In genomic region chr5:134647750-134648424, GRCh38 we compare ENCODE assay signal across 8 cellular contexts. TPM values are rescaled to one million over a fixed set of nuclear protein-coding genes. Genes with fewer than 3 reads are reported as not detected.
A peak's percentile ranks its signal among the peaks of the same experiment; 100 is the strongest.
DNase-seq lines count a peak whose midpoint lies in the region; ATAC-seq, FAIRE-seq and TF ChIP-seq lines count a peak whose summit lies in the region.

No MANE protein-coding gene starts in this region.

- peak overlapping the region; percentile 95 for H3K4me2 ChIP-seq in GM23338

- H3K27ac Mint-ChIP-seq in GM23338 (peak overlapping the region; percentile 99), osteocyte (ENCODE audit: unreplicated experiment) (peak overlapping the region; percentile 98)
- peak overlapping the region; percentile 99 for H3K27ac Mint-ChIP-seq in activated T-cell treated with anti-CD3 and anti-CD28 coated beads, Interleukin-2, amount 50 U/mL, for 24 hours

- peaks cover 9% of the 10 kb centered on the region for H3K4me1 ChIP-seq in GM23338 (ENCODE audit: insufficient read depth)

- H3K4me3 Mint-ChIP-seq in GM23338, result peak overlapping the region; percentile 90
- peak overlapping the region; percentile 88 for H3K4me3 Mint-ChIP-seq in activated T-cell treated with anti-CD3 and anti-CD28 coated beads, Interleukin-2, amount 50 U/mL, for 24 hours
- H3K4me3 Mint-ChIP-seq in osteocyte (ENCODE audit: unreplicated experiment), result peak overlapping the region; percentile 86

- H2AFZ ChIP-seq in GM23338, result peak overlapping the region; percentile 23; the same call in 1 of the 2 replicates

- H3K36me3 ChIP-seq in GM23338 (ENCODE audit: insufficient read depth), result no peaks in the 10 kb centered on the region

- no peaks in the 10 kb centered on the region for H3K9me3 Mint-ChIP-seq in GM23338
- no peaks in the 10 kb centered on the region for H3K9me3 Mint-ChIP-seq in activated T-cell treated with anti-CD3 and anti-CD28 coated beads, Interleukin-2, amount 50 U/mL, for 24 hours
- H3K9me3 Mint-ChIP-seq in osteocyte (ENCODE audit: unreplicated experiment), result no peaks in the 10 kb centered on the region

- peaks cover 14% of the 10 kb centered on the region; the same call in 1 of the 2 replicates for H3F3A ChIP-seq in GM23338 (replicated peaks; ENCODE audit: low read depth)

- H4K20me1 ChIP-seq in GM23338 (replicated peaks; ENCODE audit: insufficient read depth), result no peaks in the 10 kb centered on the region; the same call in 1 of the 2 replicates

- H3K9me2 ChIP-seq in GM23338 (ENCODE audit: insufficient read depth), result no peaks in the 10 kb centered on the region

- in situ Hi-C loops in GM13977 (cut with MboI; ENCODE audit: low pct_unique_long_range_greater_than_20kb, low sequenced_read_pairs, unreplicated experiment), result no loop called here

- peaks cover 8% of the 10 kb centered on the region for H3K4me1 Mint-ChIP-seq in GM23338
- peaks cover 40% of the 10 kb centered on the region for H3K4me1 Mint-ChIP-seq in activated T-cell treated with anti-CD3 and anti-CD28 coated beads, Interleukin-2, amount 50 U/mL, for 24 hours (ENCODE audit: low read depth)
- peaks cover 21% of the 10 kb centered on the region for H3K4me1 Mint-ChIP-seq in osteocyte (ENCODE audit: unreplicated experiment)

- DNase-seq in GM13977 (ENCODE audit: low spot score) (peak; percentile 72), GM23338 (ENCODE audit: low spot score) (peak; percentile 46), M059J (ENCODE audit: low read depth) (peak; percentile 70), frontal cortex (ENCODE audit: low spot score in 2 of 2) (peak; percentile 22 to 47), osteocyte (ENCODE audit: extremely low spot score, unreplicated experiment) (no peak), NCI-H774 (lab: John Stamatoyannopoulos, UW) (no peak), middle frontal gyrus (ENCODE audit: extremely low spot score, low spot score) (no peak)
- DNase-seq in activated T-cell treated with anti-CD3 and anti-CD28 coated beads, Interleukin-2, amount 50 U/mL, for 24 hours, result no peak

- H3K27me3 Mint-ChIP-seq in GM23338 (ENCODE audit: insufficient read depth, low read depth, poor library complexity), result peaks cover 6% of the 10 kb centered on the region
- H3K27me3 Mint-ChIP-seq in activated T-cell treated with anti-CD3 and anti-CD28 coated beads, Interleukin-2, amount 50 U/mL, for 24 hours, result no peaks in the 10 kb centered on the region
- no peaks in the 10 kb centered on the region for H3K27me3 Mint-ChIP-seq in osteocyte (ENCODE audit: unreplicated experiment)

- no peaks in the 10 kb centered on the region for H3K27me3 ChIP-seq in GM23338 (ENCODE audit: insufficient read depth)

- peaks cover 47% of the 10 kb centered on the region for H3K79me2 ChIP-seq in GM23338 (replicated peaks; ENCODE audit: insufficient read depth)

- no peak; the same call in 2 of the 3 replicates for ATAC-seq in GM23338

- H3K36me3 Mint-ChIP-seq in GM23338 (ENCODE audit: low read depth) (peaks cover 2% of the 10 kb centered on the region; the same call in 2 of the 3 replicates), osteocyte (ENCODE audit: unreplicated experiment) (peaks cover 1% of the 10 kb centered on the region)
- H3K36me3 Mint-ChIP-seq in activated T-cell treated with anti-CD3 and anti-CD28 coated beads, Interleukin-2, amount 50 U/mL, for 24 hours (ENCODE audit: low read depth), result peaks cover 26% of the 10 kb centered on the region

- peak overlapping the region; percentile 98 for H3K27ac ChIP-seq in GM23338 (ENCODE audit: low read depth)

- H3K4me3 ChIP-seq in GM23338, result peak overlapping the region; percentile 99

- no peak for TF ChIP-seq CTCF in GM13977 (IDR thresholded peaks at IDR 0.05; ENCODE audit: extremely low read depth, insufficient read depth, missing control alignments)
- TF ChIP-seq CTCF in GM23338 (conservative IDR thresholded peaks at IDR 0.05; ENCODE audit: low read depth in 2 of 2), result no peak
- TF ChIP-seq CTCF in osteocyte (IDR thresholded peaks at IDR 0.05), result no peak

- FAIRE-seq in frontal cortex (lab: Jason Lieb, UNC), result no peak

TF ChIP-seq in GM23338, 12 proteins besides CTCF, POLR2A, EP300 and RAD21 (continues in another document):
- TF ChIP-seq, protein P1, sequence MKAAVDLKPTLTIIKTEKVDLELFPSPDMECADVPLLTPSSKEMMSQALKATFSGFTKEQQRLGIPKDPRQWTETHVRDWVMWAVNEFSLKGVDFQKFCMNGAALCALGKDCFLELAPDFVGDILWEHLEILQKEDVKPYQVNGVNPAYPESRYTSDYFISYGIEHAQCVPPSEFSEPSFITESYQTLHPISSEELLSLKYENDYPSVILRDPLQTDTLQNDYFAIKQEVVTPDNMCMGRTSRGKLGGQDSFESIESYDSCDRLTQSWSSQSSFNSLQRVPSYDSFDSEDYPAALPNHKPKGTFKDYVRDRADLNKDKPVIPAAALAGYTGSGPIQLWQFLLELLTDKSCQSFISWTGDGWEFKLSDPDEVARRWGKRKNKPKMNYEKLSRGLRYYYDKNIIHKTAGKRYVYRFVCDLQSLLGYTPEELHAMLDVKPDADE (IDR thresholded peaks at IDR 0.05), result no peak
- TF ChIP-seq, protein P2, sequence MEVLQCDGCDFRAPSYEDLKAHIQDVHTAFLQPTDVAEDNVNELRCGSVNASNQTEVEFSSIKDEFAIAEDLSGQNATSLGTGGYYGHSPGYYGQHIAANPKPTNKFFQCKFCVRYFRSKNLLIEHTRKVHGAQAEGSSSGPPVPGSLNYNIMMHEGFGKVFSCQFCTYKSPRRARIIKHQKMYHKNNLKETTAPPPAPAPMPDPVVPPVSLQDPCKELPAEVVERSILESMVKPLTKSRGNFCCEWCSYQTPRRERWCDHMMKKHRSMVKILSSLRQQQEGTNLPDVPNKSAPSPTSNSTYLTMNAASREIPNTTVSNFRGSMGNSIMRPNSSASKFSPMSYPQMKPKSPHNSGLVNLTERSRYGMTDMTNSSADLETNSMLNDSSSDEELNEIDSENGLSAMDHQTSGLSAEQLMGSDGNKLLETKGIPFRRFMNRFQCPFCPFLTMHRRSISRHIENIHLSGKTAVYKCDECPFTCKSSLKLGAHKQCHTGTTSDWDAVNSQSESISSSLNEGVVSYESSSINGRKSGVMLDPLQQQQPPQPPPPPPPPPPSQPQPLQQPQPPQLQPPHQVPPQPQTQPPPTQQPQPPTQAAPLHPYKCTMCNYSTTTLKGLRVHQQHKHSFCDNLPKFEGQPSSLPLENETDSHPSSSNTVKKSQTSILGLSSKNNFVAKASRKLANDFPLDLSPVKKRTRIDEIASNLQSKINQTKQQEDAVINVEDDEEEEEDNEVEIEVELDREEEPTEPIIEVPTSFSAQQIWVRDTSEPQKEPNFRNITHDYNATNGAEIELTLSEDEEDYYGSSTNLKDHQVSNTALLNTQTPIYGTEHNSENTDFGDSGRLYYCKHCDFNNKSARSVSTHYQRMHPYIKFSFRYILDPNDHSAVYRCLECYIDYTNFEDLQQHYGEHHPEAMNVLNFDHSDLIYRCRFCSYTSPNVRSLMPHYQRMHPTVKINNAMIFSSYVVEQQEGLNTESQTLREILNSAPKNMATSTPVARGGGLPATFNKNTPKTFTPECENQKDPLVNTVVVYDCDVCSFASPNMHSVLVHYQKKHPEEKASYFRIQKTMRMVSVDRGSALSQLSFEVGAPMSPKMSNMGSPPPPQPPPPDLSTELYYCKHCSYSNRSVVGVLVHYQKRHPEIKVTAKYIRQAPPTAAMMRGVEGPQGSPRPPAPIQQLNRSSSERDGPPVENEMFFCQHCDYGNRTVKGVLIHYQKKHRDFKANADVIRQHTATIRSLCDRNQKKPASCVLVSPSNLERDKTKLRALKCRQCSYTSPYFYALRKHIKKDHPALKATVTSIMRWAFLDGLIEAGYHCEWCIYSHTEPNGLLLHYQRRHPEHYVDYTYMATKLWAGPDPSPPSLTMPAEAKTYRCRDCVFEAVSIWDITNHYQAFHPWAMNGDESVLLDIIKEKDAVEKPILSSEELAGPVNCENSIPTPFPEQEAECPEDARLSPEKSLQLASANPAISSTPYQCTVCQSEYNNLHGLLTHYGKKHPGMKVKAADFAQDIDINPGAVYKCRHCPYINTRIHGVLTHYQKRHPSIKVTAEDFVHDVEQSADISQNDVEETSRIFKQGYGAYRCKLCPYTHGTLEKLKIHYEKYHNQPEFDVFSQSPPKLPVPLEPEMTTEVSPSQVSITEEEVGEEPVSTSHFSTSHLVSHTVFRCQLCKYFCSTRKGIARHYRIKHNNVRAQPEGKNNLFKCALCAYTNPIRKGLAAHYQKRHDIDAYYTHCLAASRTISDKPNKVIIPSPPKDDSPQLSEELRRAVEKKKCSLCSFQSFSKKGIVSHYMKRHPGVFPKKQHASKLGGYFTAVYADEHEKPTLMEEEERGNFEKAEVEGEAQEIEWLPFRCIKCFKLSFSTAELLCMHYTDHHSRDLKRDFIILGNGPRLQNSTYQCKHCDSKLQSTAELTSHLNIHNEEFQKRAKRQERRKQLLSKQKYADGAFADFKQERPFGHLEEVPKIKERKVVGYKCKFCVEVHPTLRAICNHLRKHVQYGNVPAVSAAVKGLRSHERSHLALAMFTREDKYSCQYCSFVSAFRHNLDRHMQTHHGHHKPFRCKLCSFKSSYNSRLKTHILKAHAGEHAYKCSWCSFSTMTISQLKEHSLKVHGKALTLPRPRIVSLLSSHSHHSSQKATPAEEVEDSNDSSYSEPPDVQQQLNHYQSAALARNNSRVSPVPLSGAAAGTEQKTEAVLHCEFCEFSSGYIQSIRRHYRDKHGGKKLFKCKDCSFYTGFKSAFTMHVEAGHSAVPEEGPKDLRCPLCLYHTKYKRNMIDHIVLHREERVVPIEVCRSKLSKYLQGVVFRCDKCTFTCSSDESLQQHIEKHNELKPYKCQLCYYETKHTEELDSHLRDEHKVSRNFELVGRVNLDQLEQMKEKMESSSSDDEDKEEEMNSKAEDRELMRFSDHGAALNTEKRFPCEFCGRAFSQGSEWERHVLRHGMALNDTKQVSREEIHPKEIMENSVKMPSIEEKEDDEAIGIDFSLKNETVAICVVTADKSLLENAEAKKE (CRISPR knock-in tag; IDR thresholded peaks at IDR 0.05), result no peak

RNA-seq across cellular contexts. Expression of gene SEC24A, which starts 0.7 kb away (rescaled TPM):
- total RNA-seq in GM23338 (2014; rRNA removed; shearing (Covaris generic)), result 36.5 and 37.4 TPM in 2 replicates
- polyA plus RNA-seq in GM23338 (2016; fragmentation: Nextera tagmentation; extraction: Ambion mirVana), result 8.1 and 9.0 TPM in 2 replicates
- total RNA-seq in M059J (2014; rRNA removed; shearing (Covaris generic)), result 29.2 and 40.6 TPM in 2 replicates
- total RNA-seq in frontal cortex (17.9 TPM), osteocyte (37.2 and 38.9 TPM in 2 replicates)

RNA-seq across cellular contexts. Expression of gene SAR1B, which starts 15.3 kb away (rescaled TPM):
- 11.9 and 30.3 TPM in 2 replicates for total RNA-seq in GM23338 (2014; rRNA removed; shearing (Covaris generic))
- 26.1 and 26.8 TPM in 2 replicates for polyA plus RNA-seq in GM23338 (2016; fragmentation: Nextera tagmentation; extraction: Ambion mirVana)
- total RNA-seq in M059J (2014; rRNA removed; shearing (Covaris generic)), result 33.9 and 90.3 TPM in 2 replicates
- total RNA-seq in frontal cortex (35.5 TPM), osteocyte (70.6 and 75.0 TPM in 2 replicates)

Comparison
In these comparisons a context has a peak if more than half of its experiments do, and no peak if none do; other contexts are left out.
1. DNase-seq: peak in GM13977 (single experiment), GM23338 (single experiment), M059J (single experiment) and frontal cortex (2 of 2); none in activated T-cell treated with anti-CD3 and anti-CD28 coated beads, Interleukin-2, amount 50 U/mL, for 24 hours (single experiment), osteocyte (single experiment), NCI-H774 (single experiment) and middle frontal gyrus (single experiment).
2. Peak in every context shown above with its lines, with median percentiles within 50 percentile points of each other: H3K27ac Mint-ChIP-seq and H3K4me3 Mint-ChIP-seq.